ENCODE assay signal across 29 cellular contexts in genomic region chr1:175355414-175355813, GRCh38.
DNase-seq lines count a peak whose midpoint lies in the region.
"Had no signal": no experiment of that assay in that cellular context is flagged by ENCODE, and none has a peak within 500 bp of the region (broad histone marks: within the 10 kb centered on the region; RNA-seq: fewer than 3 reads in every experiment).

No MANE protein-coding gene starts in this region.

- no peak overlapping the region for H4K12ac ChIP-seq in trophoblast cell (ENCODE audit: low read depth, low read length)

- no CpG with 5 or more reads among the region's 3 CpGs for WGBS in trophoblast cell (ENCODE audit: extremely low coverage, insufficient coverage, insufficient read length)
- no CpG with 5 or more reads among the region's 3 CpGs for WGBS in neuronal stem cell (ENCODE audit: extremely low coverage in 2 of 2, insufficient read length in 2 of 2, insufficient replicate concordance in 1 of 2), 2 donors

- peak overlapping the region; percentile 32 for H3K14ac ChIP-seq in trophoblast cell (ENCODE audit: low read length)
- H3K14ac ChIP-seq in neuronal stem cell (ENCODE audit: low read length), result no peak overlapping the region

- H3K4me1 ChIP-seq in trophoblast cell (ENCODE audit: control insufficient read depth in 1 of 2, insufficient read depth in 2 of 2, low read length in 2 of 2) (peaks cover 11 to 27% of the 10 kb centered on the region in 2 experiments), neuronal stem cell (ENCODE audit: control insufficient read depth in 2 of 2, insufficient read depth in 1 of 2, low read depth in 1 of 2, low read length in 2 of 2) (no peaks in the 10 kb centered on the region)
- H3K4me1 ChIP-seq: A549; BE2C; BLaER1; BLaER1 treated with 17β-estradiol and CSF1 and Interleukin-3, amounts not matched to agents 10 nM and 100 nM; Caco-2 had no signal

- in situ Hi-C loops in G401 (cut with HindIII; ENCODE audit: low sequenced_read_pairs), result no loop called here

- H3K4ac ChIP-seq in trophoblast cell (ENCODE audit: low read depth, low read length) (no peak overlapping the region), neuronal stem cell (ENCODE audit: low read length) (no peak overlapping the region)

- no peaks in the 10 kb centered on the region for H3K27me3 ChIP-seq in trophoblast cell (ENCODE audit: insufficient read depth, low read length)
- no peaks in the 10 kb centered on the region for H3K27me3 ChIP-seq in neuronal stem cell (ENCODE audit: control insufficient read depth in 3 of 3, insufficient read depth in 3 of 3, low read depth in 1 of 3, low read length in 3 of 3)
- H3K27me3 ChIP-seq: BE2C; BLaER1; BLaER1 treated with 17β-estradiol and CSF1 and Interleukin-3, amounts not matched to agents 10 nM and 100 nM had no signal

- H4K8ac ChIP-seq in trophoblast cell (ENCODE audit: low read depth, low read length), result no peak overlapping the region
- no peak overlapping the region for H4K8ac ChIP-seq in neuronal stem cell (ENCODE audit: low read depth, low read length)

- H2BK15ac ChIP-seq in neuronal stem cell (ENCODE audit: low read length), result no peak overlapping the region

- no peak overlapping the region for H3K18ac ChIP-seq in trophoblast cell (ENCODE audit: low read length)
- no peak overlapping the region for H3K18ac ChIP-seq in neuronal stem cell (ENCODE audit: low read length)

- no peaks in the 10 kb centered on the region for H3K36me3 ChIP-seq in trophoblast cell (ENCODE audit: control insufficient read depth in 1 of 2, insufficient read depth in 2 of 2, low read length in 2 of 2)
- no peaks in the 10 kb centered on the region for H3K36me3 ChIP-seq in neuronal stem cell (replicated peaks in 1 of 2; ENCODE audit: control insufficient read depth in 2 of 2, insufficient read depth in 2 of 2, low read length in 2 of 2)
- H3K36me3 ChIP-seq: BE2C; BLaER1; BLaER1 treated with 17β-estradiol and CSF1 and Interleukin-3, amounts not matched to agents 10 nM and 100 nM had no signal

- H2AK5ac ChIP-seq in trophoblast cell (ENCODE audit: low read length), result no peak overlapping the region
- H2AK5ac ChIP-seq in neuronal stem cell (ENCODE audit: low read depth, low read length), result no peak overlapping the region

- H3K79me1 ChIP-seq in trophoblast cell (ENCODE audit: low read length) (peaks cover 3% of the 10 kb centered on the region), neuronal stem cell (ENCODE audit: low read depth, low read length) (no peaks in the 10 kb centered on the region)

- H3K4me2 ChIP-seq in trophoblast cell (ENCODE audit: low read length), result no peak overlapping the region
- no peak overlapping the region for H3K4me2 ChIP-seq in neuronal stem cell (ENCODE audit: insufficient read depth, low read length, poor library complexity, severe bottlenecking)
- H3K4me2 ChIP-seq: A549; BLaER1; BLaER1 treated with 17β-estradiol and CSF1 and Interleukin-3, amounts not matched to agents 10 nM and 100 nM had no signal

- no peaks in the 10 kb centered on the region for H3K79me2 ChIP-seq in trophoblast cell (ENCODE audit: control insufficient read depth, insufficient read depth, low read length, poor library complexity)

- H3K4me3 ChIP-seq in trophoblast cell (ENCODE audit: low read depth, low read length) (no peak overlapping the region), neuronal stem cell (ENCODE audit: low read length in 2 of 2) (no peak overlapping the region)
- H3K4me3 ChIP-seq: A549; BLaER1; BLaER1 treated with 17β-estradiol and CSF1 and Interleukin-3, amounts not matched to agents 10 nM and 100 nM had no signal

- H2BK5ac ChIP-seq in trophoblast cell (ENCODE audit: low read depth, low read length, poor library complexity), result peak overlapping the region; percentile 16
- no peak overlapping the region for H2BK5ac ChIP-seq in neuronal stem cell (ENCODE audit: low read length)

- H3K23ac ChIP-seq in trophoblast cell (ENCODE audit: low read length) (no peak overlapping the region), neuronal stem cell (ENCODE audit: low read depth, low read length, poor library complexity) (no peak overlapping the region)

- H3K9me3 ChIP-seq in trophoblast cell (ENCODE audit: insufficient read depth, low read depth, low read length), result no peaks in the 10 kb centered on the region
- no peaks in the 10 kb centered on the region for H3K9me3 ChIP-seq in neuronal stem cell (replicated peaks in 1 of 2; ENCODE audit: control insufficient read depth in 2 of 2, insufficient read depth in 1 of 2, low read depth in 1 of 2, low read length in 2 of 2)
- H3K9me3 ChIP-seq: A549, BE2C, BLaER1, Caco-2 had no signal

- H3K9ac ChIP-seq in trophoblast cell (ENCODE audit: low read length) (no peak overlapping the region), neuronal stem cell (ENCODE audit: low read depth, low read length, poor library complexity) (no peak overlapping the region)
- H3K9ac ChIP-seq: BLaER1; BLaER1 treated with 17β-estradiol and CSF1 and Interleukin-3, amounts not matched to agents 10 nM and 100 nM had no signal

- H2BK12ac ChIP-seq in trophoblast cell (ENCODE audit: low read length), result peak overlapping the region; percentile 63
- H2BK12ac ChIP-seq in neuronal stem cell (ENCODE audit: low read length), result no peak overlapping the region

- peak; percentile 10 for DNase-seq in G401 (ENCODE audit: low spot score)
- DNase-seq in trophoblast cell, result no peak
- DNase-seq in neuronal stem cell (ENCODE audit: low spot score), result no peak
- DNase-seq in AG20443 (ENCODE audit: low spot score), result no peak
- DNase-seq: 8988T; ACHN; AML-193; BE2C; C1 segment of cervical spinal cord; Caco-2; Calu3; CD4-positive, alpha-beta memory T cell; CD4-positive, alpha-beta T cell; CD4-positive, CD25-positive, alpha-beta regulatory T cell; CD8-positive, alpha-beta memory T cell; CD8-positive, alpha-beta T cell; COR-L47; DMS 273 treated with DMSO at 0.1 percent for 48 hours; DMS153; DMS53; DMS79; DMS79 treated with DMSO at 0.1 percent for 48 hours; DND-41; EL had no signal

- H2BK120ac ChIP-seq in trophoblast cell (ENCODE audit: insufficient read depth, low read length, poor library complexity) (no peak overlapping the region), neuronal stem cell (ENCODE audit: low read depth, low read length) (no peak overlapping the region)

- H4K91ac ChIP-seq in trophoblast cell (ENCODE audit: low read depth, low read length) (no peak overlapping the region), neuronal stem cell (ENCODE audit: low read depth, low read length, poor library complexity) (no peak overlapping the region)

- H2AFZ ChIP-seq in trophoblast cell (ENCODE audit: insufficient read depth, low read length, poor library complexity), result no peak overlapping the region
- H2AFZ ChIP-seq in neuronal stem cell (ENCODE audit: low read length), result no peak overlapping the region

- H3K27ac ChIP-seq in trophoblast cell (ENCODE audit: low read depth, low read length) (no peak overlapping the region), neuronal stem cell (replicated peaks; ENCODE audit: low read length) (no peak overlapping the region)
- H3K27ac ChIP-seq: 22Rv1; A549; BLaER1; BLaER1 treated with 17β-estradiol and CSF1 and Interleukin-3, amounts not matched to agents 10 nM and 100 nM; C4-2B had no signal
